In genomic region chr20:24990810-24991252, GRCh38 we compare ENCODE assay signal across 9 cellular contexts. TPM values are rescaled to one million over a fixed set of nuclear protein-coding genes. Genes with fewer than 3 reads are reported as not detected.
DNase-seq lines count a peak whose midpoint lies in the region; ATAC-seq lines count a peak whose summit lies in the region.
"Had no signal": no experiment of that assay in that cellular context is flagged by ENCODE, and none has a peak within 500 bp of the region (broad histone marks: within the 10 kb centered on the region; RNA-seq: fewer than 3 reads in every experiment).

No MANE protein-coding gene starts in this region.

- no peak for DNase-seq in activated naive CD4-positive, alpha-beta T cell treated with anti-CD3 and anti-CD28 coated beads for 36 hours
- no peak for DNase-seq in activated naive CD4-positive, alpha-beta T cell treated with Interleukin-2 at 50 U/mL for 16 hours
- DNase-seq in T1000 (lab: John Stamatoyannopoulos, UW) (peak; percentile 14), cerebellar nuclear complex (lab: John Stamatoyannopoulos, UW) (no peak)
- no peak for DNase-seq in stimulated activated naive CD8-positive, alpha-beta T cell treated with anti-CD3 and anti-CD28 coated beads, Interleukin-15, amount 100 ng/mL, for 72 hours

- H3K9ac ChIP-seq in iPS-15b (ENCODE audit: low read depth, low read length): no peak overlapping the region

- H3K4me3 ChIP-seq in iPS-15b (ENCODE audit: low read depth, low read length): peak overlapping the region; percentile 10

- CTCF ChIA-PET in activated naive CD4-positive, alpha-beta T cell treated with anti-CD3 and anti-CD28 coated beads for 36 hours (lab: Charles Lee): interaction anchor here (1.1 kb wide), 1 partner anchor 61 kb away, joined by 4 read pairs; no protein-coding TSS in a partner anchor

- no peak overlapping the region for H3K27ac Mint-ChIP-seq in activated naive CD4-positive, alpha-beta T cell treated with anti-CD3 and anti-CD28 coated beads for 36 hours
- peak overlapping the region in 1 of 2 donors; percentile 29 for H3K27ac Mint-ChIP-seq in stimulated activated naive CD8-positive, alpha-beta T cell treated with anti-CD3 and anti-CD28 coated beads, Interleukin-15, amount 100 ng/mL, for 72 hours
- H3K27ac Mint-ChIP-seq in stimulated activated memory B cell treated with anti-CD40 and anti-IgM and Interleukin-4, amounts not matched to agents 10 μg/mL and 1 μg/mL and 100 μg/mL, for 72 hours: no peak overlapping the region

- peaks cover 14% of the 10 kb centered on the region for H3K36me3 Mint-ChIP-seq in activated naive CD4-positive, alpha-beta T cell treated with anti-CD3 and anti-CD28 coated beads for 36 hours (ENCODE audit: low read depth)
- H3K36me3 Mint-ChIP-seq in stimulated activated memory B cell treated with anti-CD40 and anti-IgM and Interleukin-4, amounts not matched to agents 10 μg/mL and 1 μg/mL and 100 μg/mL, for 72 hours: peaks cover 5% of the 10 kb centered on the region

- ATAC-seq in stimulated activated naive CD8-positive, alpha-beta T cell treated with anti-CD3 and anti-CD28 coated beads, Interleukin-15, amount 100 ng/mL, for 72 hours: no peak
- no peak for ATAC-seq in stimulated activated memory B cell treated with anti-CD40 and anti-IgM and Interleukin-4, amounts not matched to agents 10 μg/mL and 1 μg/mL and 100 μg/mL, for 72 hours
- ATAC-seq in HG03025 (IDR thresholded peaks at IDR 0.05; ENCODE audit: low FRiP score, unreplicated experiment): no peak
- ATAC-seq: esophagus mucosa had no signal

- no peaks in the 10 kb centered on the region for H3K36me3 ChIP-seq in iPS-15b (ENCODE audit: control insufficient read depth, insufficient read depth, low read length)

- no peaks in the 10 kb centered on the region for H3K9me3 ChIP-seq in iPS-15b (ENCODE audit: control insufficient read depth, insufficient read depth, low read length)

- peaks cover 5% of the 10 kb centered on the region for H3K4me1 ChIP-seq in iPS-15b (ENCODE audit: control insufficient read depth, insufficient read depth, low read length)

- peaks cover 5% of the 10 kb centered on the region for H3K27me3 ChIP-seq in iPS-15b (ENCODE audit: control insufficient read depth, insufficient read depth, low read length)

- peaks cover 72% of the 10 kb centered on the region for H3K4me1 Mint-ChIP-seq in activated naive CD4-positive, alpha-beta T cell treated with anti-CD3 and anti-CD28 coated beads for 36 hours (ENCODE audit: low read depth)
- H3K4me1 Mint-ChIP-seq in stimulated activated naive CD8-positive, alpha-beta T cell treated with anti-CD3 and anti-CD28 coated beads, Interleukin-15, amount 100 ng/mL, for 72 hours: peaks cover 81% of the 10 kb centered on the region
- peaks cover 59% of the 10 kb centered on the region for H3K4me1 Mint-ChIP-seq in stimulated activated memory B cell treated with anti-CD40 and anti-IgM and Interleukin-4, amounts not matched to agents 10 μg/mL and 1 μg/mL and 100 μg/mL, for 72 hours

- H3K27me3 Mint-ChIP-seq in activated naive CD4-positive, alpha-beta T cell treated with anti-CD3 and anti-CD28 coated beads for 36 hours (ENCODE audit: low read depth): no peaks in the 10 kb centered on the region
- H3K27me3 Mint-ChIP-seq in stimulated activated naive CD8-positive, alpha-beta T cell treated with anti-CD3 and anti-CD28 coated beads, Interleukin-15, amount 100 ng/mL, for 72 hours: no peaks in the 10 kb centered on the region
- no peaks in the 10 kb centered on the region for H3K27me3 Mint-ChIP-seq in stimulated activated memory B cell treated with anti-CD40 and anti-IgM and Interleukin-4, amounts not matched to agents 10 μg/mL and 1 μg/mL and 100 μg/mL, for 72 hours

- intact Hi-C loops in activated naive CD4-positive, alpha-beta T cell treated with anti-CD3 and anti-CD28 coated beads for 36 hours (cut with micrococcal nuclease): loop anchor here (5.0 kb wide), 1 partner anchor 631 kb away; the partner anchor contains the start of gene NANP

- peak overlapping the region; percentile 89 for H3K4me3 Mint-ChIP-seq in activated naive CD4-positive, alpha-beta T cell treated with anti-CD3 and anti-CD28 coated beads for 36 hours
- H3K4me3 Mint-ChIP-seq in stimulated activated naive CD8-positive, alpha-beta T cell treated with anti-CD3 and anti-CD28 coated beads, Interleukin-15, amount 100 ng/mL, for 72 hours: peak overlapping the region; percentile 81 to 97
- H3K4me3 Mint-ChIP-seq in stimulated activated memory B cell treated with anti-CD40 and anti-IgM and Interleukin-4, amounts not matched to agents 10 μg/mL and 1 μg/mL and 100 μg/mL, for 72 hours: no peak overlapping the region

- no peaks in the 10 kb centered on the region for H3K9me3 Mint-ChIP-seq in activated naive CD4-positive, alpha-beta T cell treated with anti-CD3 and anti-CD28 coated beads for 36 hours
- H3K9me3 Mint-ChIP-seq in stimulated activated naive CD8-positive, alpha-beta T cell treated with anti-CD3 and anti-CD28 coated beads, Interleukin-15, amount 100 ng/mL, for 72 hours: no peaks in the 10 kb centered on the region
- H3K9me3 Mint-ChIP-seq in stimulated activated memory B cell treated with anti-CD40 and anti-IgM and Interleukin-4, amounts not matched to agents 10 μg/mL and 1 μg/mL and 100 μg/mL, for 72 hours: no peaks in the 10 kb centered on the region

RNA-seq across cellular contexts. Expression of gene APMAP, which starts 1.7 kb away (rescaled TPM):
- total RNA-seq in activated naive CD4-positive, alpha-beta T cell treated with anti-CD3 and anti-CD28 coated beads for 36 hours: 10 to 100 TPM; 46.9 to 50.9 TPM

RNA-seq across cellular contexts. Expression of gene CST7, which starts 41.8 kb away (rescaled TPM):
- 10 to 100 TPM; 37.8 to 43.1 TPM for total RNA-seq in activated naive CD4-positive, alpha-beta T cell treated with anti-CD3 and anti-CD28 coated beads for 36 hours
